ENCODE assay signal across 11 cellular contexts in genomic region chr17:20998571-20999043, GRCh38. TPM values are rescaled to one million over a fixed set of nuclear protein-coding genes. Genes with fewer than 3 reads are reported as not detected.
DNase-seq lines count a peak whose midpoint lies in the region; ATAC-seq and TF ChIP-seq lines count a peak whose summit lies in the region.
"Had no signal": no experiment of that assay in that cellular context is flagged by ENCODE, and none has a peak within 500 bp of the region (broad histone marks: within the 10 kb centered on the region; RNA-seq: fewer than 3 reads in every experiment).

No MANE protein-coding gene starts in this region.

- no peak for TF ChIP-seq CTCF in CD4-positive, alpha-beta T cell (IDR thresholded peaks at IDR 0.05)
- TF ChIP-seq CTCF in cardiac fibroblast (IDR thresholded peaks at IDR 0.05; ENCODE audit: low read depth, low read length), result no peak
- no peak for TF ChIP-seq CTCF in neural progenitor cell (IDR thresholded peaks at IDR 0.05)

- no peaks in the 10 kb centered on the region for H3K9me3 Mint-ChIP-seq in CD4-positive, alpha-beta T cell
- H3K9me3 Mint-ChIP-seq in neural progenitor cell, result no peaks in the 10 kb centered on the region

- H3K4me1 Mint-ChIP-seq in CD4-positive, alpha-beta T cell (ENCODE audit: low read depth), result peaks cover 22% of the 10 kb centered on the region
- H3K4me1 Mint-ChIP-seq in neural progenitor cell, result peaks cover 9% of the 10 kb centered on the region

- no peak overlapping the region for H3K4me3 Mint-ChIP-seq in CD4-positive, alpha-beta T cell
- H3K4me3 Mint-ChIP-seq in neural progenitor cell, result no peak overlapping the region

- H3K36me3 Mint-ChIP-seq in CD4-positive, alpha-beta T cell (ENCODE audit: low read depth), result peaks cover 48% of the 10 kb centered on the region
- peaks cover 17% of the 10 kb centered on the region for H3K36me3 Mint-ChIP-seq in neural progenitor cell

- H3K27me3 Mint-ChIP-seq in CD4-positive, alpha-beta T cell, result no peaks in the 10 kb centered on the region
- H3K27me3 Mint-ChIP-seq in neural progenitor cell (ENCODE audit: insufficient read depth, low read depth), result peaks cover 10% of the 10 kb centered on the region

- H3K9me3 ChIP-seq in CD4-positive, alpha-beta T cell (ENCODE audit: control insufficient read depth, low read length), result no peaks in the 10 kb centered on the region
- H3K9me3 ChIP-seq in HUES48 (ENCODE audit: control insufficient read depth, insufficient read depth, low read length) (no peaks in the 10 kb centered on the region), neural progenitor cell (ENCODE audit: low read depth) (no peaks in the 10 kb centered on the region)

- H3K27ac Mint-ChIP-seq in CD4-positive, alpha-beta T cell, result peak overlapping the region; percentile 73
- H3K27ac Mint-ChIP-seq in neural progenitor cell, result peak overlapping the region; percentile 37

- H3K4me3 ChIP-seq in HUES48 (ENCODE audit: low read depth, low read length), result no peak overlapping the region
- no peak overlapping the region for H3K4me3 ChIP-seq in cardiac fibroblast (replicated peaks in 1 of 2; ENCODE audit: low read depth in 2 of 2, low read length in 2 of 2)
- no peak overlapping the region for H3K4me3 ChIP-seq in neural progenitor cell

- H3K27ac ChIP-seq in CD4-positive, alpha-beta T cell (ENCODE audit: low read depth, low read length), result no peak overlapping the region
- H3K27ac ChIP-seq in HUES48 (ENCODE audit: low read depth, low read length), result peak overlapping the region; percentile 42
- peak overlapping the region; percentile 64 for H3K27ac ChIP-seq in neural progenitor cell

- no peaks in the 10 kb centered on the region for H3K27me3 ChIP-seq in CD4-positive, alpha-beta T cell (ENCODE audit: control insufficient read depth, insufficient read depth, low read length)
- H3K27me3 ChIP-seq in HUES48 (ENCODE audit: control insufficient read depth, insufficient read depth, low read length) (no peaks in the 10 kb centered on the region), neural progenitor cell (no peaks in the 10 kb centered on the region)
- H3K27me3 ChIP-seq: brain microvascular endothelial cell had no signal

- CTCF ChIA-PET in CD4-positive, alpha-beta T cell (lab: Charles Lee), result no interaction called here

- no peak for DNase-seq in CD4-positive, alpha-beta T cell
- DNase-seq in cardiac fibroblast (ENCODE audit: low read depth in 2 of 2), result peak; percentile 14 to 28
- no peak for DNase-seq in neural progenitor cell (ENCODE audit: low spot score)
- no peak for DNase-seq in hippocampal formation (lab: John Stamatoyannopoulos, UW)
- no peak for DNase-seq in NCI-H1436 (lab: John Stamatoyannopoulos, UW)
- no peak for DNase-seq in NCI-H1105 treated with DMSO at 0.1 percent for 48 hours (lab: John Stamatoyannopoulos, UW)
- DNase-seq in NCI-H2171 (lab: John Stamatoyannopoulos, UW), result no peak
- DNase-seq: MV-4-11; stimulated activated CD4-positive, alpha-beta T cell treated with anti-CD3 and anti-CD28 coated beads, Interleukin-4, amount 100 ng/mL, for 4 hours had no signal

- H3K4me2 ChIP-seq in neural progenitor cell, result no peak overlapping the region

- H3K9ac ChIP-seq in HUES48 (ENCODE audit: low read depth, low read length), result no peak overlapping the region
- no peak overlapping the region for H3K9ac ChIP-seq in neural progenitor cell

- H3K36me3 ChIP-seq in HUES48 (ENCODE audit: control insufficient read depth, insufficient read depth, low read length) (peaks cover 45% of the 10 kb centered on the region), neural progenitor cell (no peaks in the 10 kb centered on the region)

- POLR2A ChIA-PET in CD4-positive, alpha-beta T cell (lab: Charles Lee), result no interaction called here

- intact Hi-C loops in CD4-positive, alpha-beta T cell (cut with DNase I, micrococcal nuclease), result no loop called here

- H3F3A ChIP-seq in neural progenitor cell (ENCODE audit: low read depth), result peaks cover 48% of the 10 kb centered on the region

- H3K4me1 ChIP-seq in HUES48 (ENCODE audit: control insufficient read depth, insufficient read depth, low read length) (0 out of 2 replicates have a peak, but pooled peaks cover 2% of the 10 kb centered on the region), neural progenitor cell (no peaks in the 10 kb centered on the region)

- peaks cover 31% of the 10 kb centered on the region for H3K79me2 ChIP-seq in neural progenitor cell (ENCODE audit: low read depth)

- no peak for ATAC-seq in CD4-positive, alpha-beta T cell (ENCODE audit: poor library complexity)

- no peak overlapping the region for H2AFZ ChIP-seq in neural progenitor cell (replicated peaks)

- peaks cover 59% of the 10 kb centered on the region for H4K20me1 ChIP-seq in neural progenitor cell (ENCODE audit: low read depth)

RNA-seq across cellular contexts. Expression of gene USP22, which starts 44.2 kb away (rescaled TPM):
- total RNA-seq in CD4-positive, alpha-beta T cell, result 100 to 1,000 TPM; 194 to 217 TPM
- 192 and 244 TPM in 2 replicates for total RNA-seq in neural progenitor cell (ENCODE audit: low replicate concordance)

Comparison
In these comparisons a context has a peak if more than half of its experiments do, and no peak if none do; other contexts are left out.
1. DNase-seq: peak in cardiac fibroblast (2 of 2); none in CD4-positive, alpha-beta T cell (0 of 10), neural progenitor cell (single experiment), hippocampal formation (0 of 2), NCI-H1436 (single experiment), NCI-H1105 treated with DMSO at 0.1 percent for 48 hours (single experiment) and NCI-H2171 (single experiment).